ENCODE assay signal across 8 cellular contexts in the genomic region with DNA sequence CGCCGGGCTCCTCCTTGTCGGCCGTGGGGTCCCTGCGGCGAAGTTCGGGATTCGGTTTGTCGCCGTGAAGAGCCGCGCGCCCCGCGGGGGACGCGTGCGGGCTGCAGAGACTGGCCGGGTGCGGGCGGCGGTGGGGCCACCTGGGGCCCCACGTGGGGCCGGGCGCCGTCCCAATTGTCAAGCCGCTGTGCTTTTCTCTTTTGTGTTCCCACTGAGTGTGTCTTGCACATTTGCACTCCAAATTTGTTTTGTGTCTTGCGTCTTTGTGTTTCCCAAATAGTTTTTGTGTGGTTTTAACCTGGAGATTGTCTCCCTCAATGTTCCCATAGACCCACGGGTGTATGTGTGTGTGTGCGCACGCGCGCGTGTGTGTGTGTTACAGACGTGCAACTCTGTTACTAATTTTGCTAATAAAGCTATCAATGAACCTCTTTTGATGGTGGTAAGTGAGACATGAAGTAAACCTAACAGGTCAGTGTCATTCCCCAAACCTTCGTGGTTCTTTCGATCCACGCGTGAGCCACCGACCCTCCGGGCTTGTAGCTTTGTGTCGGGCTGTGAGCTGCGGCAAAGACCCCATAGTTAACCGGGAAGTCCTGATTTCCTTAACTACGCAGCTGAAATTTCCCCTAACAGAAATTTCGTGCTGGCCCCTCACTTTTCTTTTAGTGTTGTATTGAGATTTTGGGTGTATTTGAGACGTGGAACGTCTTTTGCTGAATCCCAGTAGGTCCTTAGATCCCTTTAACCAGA. TPM values are rescaled to one million over a fixed set of nuclear protein-coding genes. Genes with fewer than 3 reads are reported as not detected.
DNase-seq lines count a peak whose midpoint lies in the region; ATAC-seq and TF ChIP-seq lines count a peak whose summit lies in the region.

No MANE protein-coding gene starts in this region.

- no peaks in the 10 kb centered on the region for H3K27me3 Mint-ChIP-seq in CD8-positive, alpha-beta T cell (ENCODE audit: low read depth)
- peaks cover 0 to 3% (median 0%) of the 10 kb centered on the region in 5 donors for H3K27me3 Mint-ChIP-seq in naive thymus-derived CD4-positive, alpha-beta T cell

- H3K9me3 ChIP-seq in CD8-positive, alpha-beta T cell (ENCODE audit: low read length), result no peaks in the 10 kb centered on the region
- H3K9me3 ChIP-seq in MG63 (peaks cover 4% of the 10 kb centered on the region; the same call in 1 of the 2 replicates), esophagus (ENCODE audit: control insufficient read depth in 2 of 2, insufficient read depth in 1 of 2, low read depth in 1 of 2, low read length in 1 of 2) (no peaks in the 10 kb centered on the region)
- no peaks in the 10 kb centered on the region for H3K9me3 ChIP-seq in naive thymus-derived CD4-positive, alpha-beta T cell (ENCODE audit: control insufficient read depth in 2 of 3, low read length in 3 of 3)

- peak; percentile 18 for ATAC-seq in CD8-positive, alpha-beta T cell
- ATAC-seq in GM21390 (IDR thresholded peaks at IDR 0.05; ENCODE audit: unreplicated experiment) (peak; percentile 36), HG03378 (IDR thresholded peaks at IDR 0.05; ENCODE audit: unreplicated experiment) (no peak)
- ATAC-seq in naive thymus-derived CD4-positive, alpha-beta T cell, result peak; percentile 40
- peak; percentile 53 for ATAC-seq in stimulated activated naive CD8-positive, alpha-beta T cell treated with anti-CD3 and anti-CD28 coated beads, Interleukin-15, Interleukin-2, amounts not matched to agents 100 U/mL and 50 U/mL, for 24 hours

- H3K4me3 ChIP-seq in CD8-positive, alpha-beta T cell (ENCODE audit: low read depth, low read length), result peak overlapping the region; percentile 62
- peak overlapping the region; percentile 52 for H3K4me3 ChIP-seq in MG63
- peak overlapping the region; percentile 70 to 79 for H3K4me3 ChIP-seq in esophagus (ENCODE audit: low read depth in 1 of 2, low read length in 2 of 2)
- H3K4me3 ChIP-seq in naive thymus-derived CD4-positive, alpha-beta T cell (ENCODE audit: low read length), result peak overlapping the region; percentile 64

- WGBS in esophagus, 2 donors, result 10 to 11% methylated on average over 48 of the region's 48 CpGs

- DNase-seq in CD8-positive, alpha-beta T cell, result peak; percentile 29 to 74 (median 53)
- DNase-seq in MG63 (peak; percentile 40), activated T-cell treated with anti-CD3 and anti-CD28 coated beads for 1 hour (ENCODE audit: low read depth) (peak; percentile 44)
- peak in 7 of 9 donors; percentile 19 to 61 (median 52) for DNase-seq in naive thymus-derived CD4-positive, alpha-beta T cell
- peak; percentile 57 for DNase-seq in stimulated activated naive CD8-positive, alpha-beta T cell treated with anti-CD3 and anti-CD28 coated beads, Interleukin-15, Interleukin-2, amounts not matched to agents 100 U/mL and 50 U/mL, for 24 hours

- peaks cover 13% of the 10 kb centered on the region for H3K36me3 Mint-ChIP-seq in CD8-positive, alpha-beta T cell
- H3K36me3 Mint-ChIP-seq in naive thymus-derived CD4-positive, alpha-beta T cell, result peaks cover 0 to 14% (median 4%) of the 10 kb centered on the region in 5 donors

- H3K27ac Mint-ChIP-seq in CD8-positive, alpha-beta T cell, result peak overlapping the region; percentile 98
- peak overlapping the region; percentile 95 to 99 (median 98) for H3K27ac Mint-ChIP-seq in naive thymus-derived CD4-positive, alpha-beta T cell

- H3K4me1 Mint-ChIP-seq in CD8-positive, alpha-beta T cell (ENCODE audit: low read depth), result peaks cover 57% of the 10 kb centered on the region
- H3K4me1 Mint-ChIP-seq in naive thymus-derived CD4-positive, alpha-beta T cell, result peaks cover 34 to 73% (median 57%) of the 10 kb centered on the region in 7 donors

- no peak for TF ChIP-seq CTCF in CD8-positive, alpha-beta T cell (IDR thresholded peaks at IDR 0.05)

- H3K27ac ChIP-seq in CD8-positive, alpha-beta T cell (ENCODE audit: low read depth, low read length), result peak overlapping the region; percentile 94
- H3K27ac ChIP-seq in esophagus (ENCODE audit: low read depth in 2 of 2, low read length in 1 of 2), result peak overlapping the region; percentile 93 to 97
- peak overlapping the region; percentile 96 for H3K27ac ChIP-seq in naive thymus-derived CD4-positive, alpha-beta T cell (ENCODE audit: low read depth, low read length)

- POLR2A ChIA-PET in CD8-positive, alpha-beta T cell (lab: Charles Lee), result interaction anchor here (0.6 to 1.8 kb wide), 5 partner anchors 25 to 49 kb away, joined by 3 to 13 read pairs (median 5); no protein-coding TSS in a partner anchor
- POLR2A ChIA-PET in naive thymus-derived CD4-positive, alpha-beta T cell (lab: Charles Lee), result interaction anchor here (1.0 to 3.2 kb wide), 7 partner anchors 25 to 59 kb away, joined by 3 to 18 read pairs (median 5); no protein-coding TSS in a partner anchor

- H3K4me3 Mint-ChIP-seq in CD8-positive, alpha-beta T cell, result peak overlapping the region; percentile 92
- H3K4me3 Mint-ChIP-seq in naive thymus-derived CD4-positive, alpha-beta T cell, result peak overlapping the region; percentile 93 to 100 (median 98)

- H3K36me3 ChIP-seq in CD8-positive, alpha-beta T cell (ENCODE audit: insufficient read depth, low read length), result no peaks in the 10 kb centered on the region
- H3K36me3 ChIP-seq in MG63 (no peaks in the 10 kb centered on the region), esophagus (ENCODE audit: control insufficient read depth in 2 of 2, insufficient read depth in 2 of 2, low read length in 1 of 2) (no peaks in the 10 kb centered on the region)
- H3K36me3 ChIP-seq in naive thymus-derived CD4-positive, alpha-beta T cell (ENCODE audit: control insufficient read depth in 2 of 3, insufficient read depth in 3 of 3, low read length in 3 of 3), result no peaks in the 10 kb centered on the region

- CTCF ChIA-PET in CD8-positive, alpha-beta T cell (lab: Charles Lee), result interaction anchor here (1.0 to 5.1 kb wide), 4 partner anchors 14 to 43 kb away, joined by 3 to 35 read pairs (median 6); no protein-coding TSS in a partner anchor
- CTCF ChIA-PET in naive thymus-derived CD4-positive, alpha-beta T cell (lab: Charles Lee), result interaction anchor here (4.0 kb wide), 1 partner anchor 25 kb away, joined by 15 read pairs; no protein-coding TSS in a partner anchor

- H3K9me3 Mint-ChIP-seq in CD8-positive, alpha-beta T cell, result peaks cover 2% of the 10 kb centered on the region
- H3K9me3 Mint-ChIP-seq in naive thymus-derived CD4-positive, alpha-beta T cell, result peaks cover 0 to 9% (median 4%) of the 10 kb centered on the region in 11 donors

- peaks cover 49% of the 10 kb centered on the region for H3K4me1 ChIP-seq in CD8-positive, alpha-beta T cell (ENCODE audit: insufficient read depth, low read length)
- peaks cover 0 to 4% of the 10 kb centered on the region in 2 donors for H3K4me1 ChIP-seq in esophagus (ENCODE audit: control insufficient read depth in 2 of 2, insufficient read depth in 2 of 2, low read length in 1 of 2)
- peaks cover 27% of the 10 kb centered on the region in 2 donors for H3K4me1 ChIP-seq in naive thymus-derived CD4-positive, alpha-beta T cell (ENCODE audit: control insufficient read depth in 2 of 2, insufficient read depth in 2 of 2, low read length in 2 of 2)

- intact Hi-C loops in CD8-positive, alpha-beta T cell (cut with DNase I, micrococcal nuclease), result loop anchor here (1.0 to 2.0 kb wide), 3 partner anchors 24 to 49 kb away; no protein-coding TSS in a partner anchor
- intact Hi-C loops in naive thymus-derived CD4-positive, alpha-beta T cell (cut with micrococcal nuclease), result loop anchor here (1.0 kb wide), 3 partner anchors 26 to 49 kb away; no protein-coding TSS in a partner anchor

- no peaks in the 10 kb centered on the region for H3K27me3 ChIP-seq in CD8-positive, alpha-beta T cell (ENCODE audit: insufficient read depth, low read length)
- H3K27me3 ChIP-seq in MG63 (no peaks in the 10 kb centered on the region), esophagus (ENCODE audit: control insufficient read depth in 1 of 2, insufficient read depth in 2 of 2, low read length in 2 of 2) (no peaks in the 10 kb centered on the region)
- no peaks in the 10 kb centered on the region for H3K27me3 ChIP-seq in naive thymus-derived CD4-positive, alpha-beta T cell (ENCODE audit: control insufficient read depth in 2 of 2, insufficient read depth in 2 of 2, low read length in 2 of 2)

RNA-seq across cellular contexts. Expression of gene PRDM2, which starts 0.7 kb away (rescaled TPM):
- total RNA-seq in CD8-positive, alpha-beta T cell, result 100 to 1,000 TPM; 170 to 180 TPM
- total RNA-seq in MG63 (2014; rRNA removed; shearing (Covaris generic); ENCODE audit: low replicate concordance), result 0.79 and 2.1 TPM in 2 replicates
- 10 to 100 TPM; 12.1 to 16.0 TPM for polyA plus RNA-seq in esophagus
- 100 to 1,000 TPM in 4 of 5 experiments, 10 to 100 TPM in 1; 58.3 to 142 (median 127) TPM for total RNA-seq in naive thymus-derived CD4-positive, alpha-beta T cell
- polyA plus RNA-seq in naive thymus-derived CD4-positive, alpha-beta T cell, result 10 to 100 TPM; 16.3 to 24.8 TPM

Comparison
In these comparisons a context has a peak if more than half of its experiments do, and no peak if none do; other contexts are left out.
1. RNA of gene PRDM2, which starts 0.7 kb away (total RNA-seq): 170 to 180 TPM in CD8-positive, alpha-beta T cell and 58.3 to 142 TPM in naive thymus-derived CD4-positive, alpha-beta T cell; 0.79 to 2.1 TPM in MG63; every median in the first group is over 10 times any median in the second.
2. Peak in every context shown above with its lines, with median percentiles within 50 percentile points of each other: DNase-seq, H3K27ac ChIP-seq and H3K4me3 ChIP-seq.